In the genomic region with DNA sequence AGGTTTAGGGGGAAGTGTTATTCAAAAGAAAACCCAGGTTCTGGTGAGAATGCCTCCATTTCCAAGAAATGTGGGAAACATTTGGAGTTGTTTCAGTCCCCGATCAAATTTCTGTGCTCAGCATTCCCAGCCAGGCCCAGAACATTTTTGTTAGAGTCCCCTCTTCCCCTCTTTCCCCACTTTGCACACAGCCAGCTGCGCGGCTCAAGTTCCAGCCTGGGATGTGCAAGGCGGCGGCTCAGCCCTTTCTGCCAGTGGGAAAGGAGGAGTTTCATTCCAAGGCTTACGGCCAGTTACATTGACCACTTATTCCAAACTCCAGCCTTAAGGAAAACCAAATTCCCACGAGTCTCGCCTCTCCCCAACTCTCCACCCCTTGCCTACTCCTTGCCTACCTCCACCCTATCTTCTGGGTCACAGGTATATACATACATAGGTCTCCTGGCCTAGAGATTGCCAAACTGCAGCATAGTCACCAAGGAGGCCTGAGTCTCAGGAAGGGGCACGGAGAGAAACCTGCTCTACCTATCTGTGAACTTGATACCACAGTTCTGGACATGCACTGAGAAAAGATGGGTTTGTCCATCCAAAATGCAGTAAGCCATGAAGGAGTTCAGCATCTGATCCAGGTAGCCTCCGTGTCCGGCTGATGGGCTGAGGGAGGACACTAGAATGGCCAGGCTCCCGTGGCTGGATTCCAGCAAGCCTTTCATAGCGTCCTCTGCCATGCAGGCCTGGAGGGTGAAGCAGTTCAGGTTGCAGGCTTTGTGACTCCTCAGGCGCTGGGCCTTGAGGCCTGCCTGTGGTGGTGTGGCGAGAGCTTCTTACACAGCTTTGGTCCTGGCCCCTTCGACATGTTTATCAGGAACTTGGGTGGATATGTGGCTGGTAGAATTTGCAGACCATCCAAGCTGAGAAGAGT, we compare ENCODE assay signal across 11 cellular contexts.
A peak's percentile ranks its signal among the peaks of the same experiment; 100 is the strongest.
DNase-seq lines count a peak whose midpoint lies in the region; ATAC-seq and TF ChIP-seq lines count a peak whose summit lies in the region.
"Had no signal": no experiment of that assay in that cellular context is flagged by ENCODE, and none has a peak within 500 bp of the region (broad histone marks: within the 10 kb centered on the region; RNA-seq: fewer than 3 reads in every experiment).

No MANE protein-coding gene starts in this region.

- no peaks in the 10 kb centered on the region for H4K20me1 ChIP-seq in fibroblast of lung (ENCODE audit: control insufficient read depth, extremely low read depth, insufficient read depth, low read length)

- DNase-seq in HFFc6, result no peak
- peak; percentile 20 to 90 for DNase-seq in fibroblast of lung (ENCODE audit: low read depth in 2 of 2)
- DNase-seq in mesothelial cell of epicardium (ENCODE audit: low spot score in 2 of 2, unreplicated experiment in 2 of 2), result no peak
- no peak for DNase-seq in suprapubic skin (ENCODE audit: low spot score in 2 of 2)
- DNase-seq in ureter (ENCODE audit: low spot score), result no peak
- no peak for DNase-seq in GM13977 (ENCODE audit: low spot score)
- DNase-seq: NCI-H2081 treated with DMSO at 0.1 percent for 48 hours had no signal

- H2AFZ ChIP-seq in fibroblast of lung (ENCODE audit: low read length), result no peak overlapping the region

- H3K4me1 ChIP-seq in fibroblast of lung (ENCODE audit: control insufficient read depth, extremely low read depth, insufficient read depth, low read length) (peaks cover 52% of the 10 kb centered on the region), suprapubic skin (peaks cover 74% of the 10 kb centered on the region)

- H3K4me1 Mint-ChIP-seq in HFFc6 (ENCODE audit: low read depth) (peaks cover 73% of the 10 kb centered on the region), mesothelial cell of epicardium (peaks cover 77% of the 10 kb centered on the region)

- H3K4me3 Mint-ChIP-seq in HFFc6, result no peak overlapping the region
- H3K4me3 Mint-ChIP-seq in mesothelial cell of epicardium, result no peak overlapping the region
- H3K4me3 Mint-ChIP-seq: T-helper 1 cell treated with Interleukin-12 subunit alpha and Interleukin-12 subunit beta and Interleukin-4 antibody, amounts not matched to agents 30 μg/mL and 1 μg/mL, for 36 hours had no signal

- H3K36me3 Mint-ChIP-seq in HFFc6 (ENCODE audit: low read depth) (no peaks in the 10 kb centered on the region; the same call in 1 of the 2 replicates), mesothelial cell of epicardium (no peaks in the 10 kb centered on the region)

- TF ChIP-seq POLR2A in suprapubic skin (IDR thresholded peaks at IDR 0.05), result no peak

- no peaks in the 10 kb centered on the region for H3K79me2 ChIP-seq in fibroblast of lung (ENCODE audit: control insufficient read depth, insufficient read depth, low read length)

- TF ChIP-seq EP300 in suprapubic skin (IDR thresholded peaks at IDR 0.05), result no peak

- no peak overlapping the region for H3K4me2 ChIP-seq in fibroblast of lung (ENCODE audit: extremely low read depth, insufficient read depth, low read length)

- H3K27me3 ChIP-seq in fibroblast of lung (ENCODE audit: control insufficient read depth, insufficient read depth, low read length) (no peaks in the 10 kb centered on the region), suprapubic skin (no peaks in the 10 kb centered on the region)
- H3K27me3 ChIP-seq: pancreas had no signal

- TF ChIP-seq CTCF in HFFc6 (IDR thresholded peaks at IDR 0.05) (no peak), fibroblast of lung (conservative IDR thresholded peaks at IDR 0.05 in 1 of 2, IDR thresholded peaks at IDR 0.05 in 1 of 2; ENCODE audit: low read depth in 1 of 2, low read length in 2 of 2) (no peak), mesothelial cell of epicardium (IDR thresholded peaks at IDR 0.05; ENCODE audit: unreplicated experiment) (no peak), suprapubic skin (IDR thresholded peaks at IDR 0.05) (no peak), GM13977 (IDR thresholded peaks at IDR 0.05; ENCODE audit: extremely low read depth, insufficient read depth, missing control alignments) (no peak)

- peak overlapping the region; percentile 40; the same call in 1 of the 2 replicates for H3K27ac Mint-ChIP-seq in HFFc6
- peak overlapping the region; percentile 72 for H3K27ac Mint-ChIP-seq in mesothelial cell of epicardium
- H3K27ac Mint-ChIP-seq: T-helper 1 cell treated with Interleukin-12 subunit alpha and Interleukin-12 subunit beta and Interleukin-4 antibody, amounts not matched to agents 30 μg/mL and 1 μg/mL, for 36 hours had no signal

- H3K36me3 ChIP-seq in fibroblast of lung (ENCODE audit: control insufficient read depth, insufficient read depth, low read length) (no peaks in the 10 kb centered on the region), suprapubic skin (no peaks in the 10 kb centered on the region)
- H3K36me3 ChIP-seq: pancreas had no signal

- no peak overlapping the region for H3K9ac ChIP-seq in fibroblast of lung (ENCODE audit: insufficient read depth, low read length)

- H3K9me3 Mint-ChIP-seq in HFFc6 (no peaks in the 10 kb centered on the region), mesothelial cell of epicardium (no peaks in the 10 kb centered on the region)
- H3K9me3 Mint-ChIP-seq: T-helper 1 cell treated with Interleukin-12 subunit alpha and Interleukin-12 subunit beta and Interleukin-4 antibody, amounts not matched to agents 30 μg/mL and 1 μg/mL, for 36 hours had no signal

- ATAC-seq in GM18498 (IDR thresholded peaks at IDR 0.05; ENCODE audit: unreplicated experiment) (no peak), HG03159 (IDR thresholded peaks at IDR 0.05; ENCODE audit: unreplicated experiment) (no peak)
- ATAC-seq: pancreas had no signal

- H3K4me3 ChIP-seq in fibroblast of lung (replicated peaks in 1 of 4; ENCODE audit: control extremely low read depth in 1 of 4, insufficient read depth in 1 of 4, low read depth in 3 of 4, low read length in 4 of 4) (no peak overlapping the region), suprapubic skin (no peak overlapping the region)
- H3K4me3 ChIP-seq: pancreas had no signal

- H3K9me3 ChIP-seq in fibroblast of lung (ENCODE audit: control insufficient read depth, insufficient read depth, low read depth, low read length), result no peaks in the 10 kb centered on the region
- no peaks in the 10 kb centered on the region for H3K9me3 ChIP-seq in suprapubic skin
- H3K9me3 ChIP-seq: pancreas had no signal

- WGBS in suprapubic skin, result 70% methylated on average over 16 of the region's 16 CpGs

- H3K27ac ChIP-seq in fibroblast of lung (ENCODE audit: insufficient read depth, low read length) (peak overlapping the region; percentile 27), suprapubic skin (peak overlapping the region; percentile 61)
- H3K27ac ChIP-seq: pancreas had no signal

- H3K27me3 Mint-ChIP-seq in HFFc6 (ENCODE audit: insufficient read depth), result no peaks in the 10 kb centered on the region; the same call in none of the 2 replicates
- no peaks in the 10 kb centered on the region for H3K27me3 Mint-ChIP-seq in mesothelial cell of epicardium (ENCODE audit: low read depth)

- in situ Hi-C loops in GM13977 (cut with MboI; ENCODE audit: low pct_unique_long_range_greater_than_20kb, low sequenced_read_pairs, unreplicated experiment), result no loop called here

Comparison
In these comparisons a context has a peak if more than half of its experiments do, and no peak if none do; other contexts are left out.
1. DNase-seq: peak in fibroblast of lung (2 of 2); none in HFFc6 (single experiment), mesothelial cell of epicardium (0 of 2), suprapubic skin (0 of 2), ureter (single experiment) and GM13977 (single experiment).